Comparison of ENCODE assay signal across 19 cellular contexts in the genomic region with DNA sequence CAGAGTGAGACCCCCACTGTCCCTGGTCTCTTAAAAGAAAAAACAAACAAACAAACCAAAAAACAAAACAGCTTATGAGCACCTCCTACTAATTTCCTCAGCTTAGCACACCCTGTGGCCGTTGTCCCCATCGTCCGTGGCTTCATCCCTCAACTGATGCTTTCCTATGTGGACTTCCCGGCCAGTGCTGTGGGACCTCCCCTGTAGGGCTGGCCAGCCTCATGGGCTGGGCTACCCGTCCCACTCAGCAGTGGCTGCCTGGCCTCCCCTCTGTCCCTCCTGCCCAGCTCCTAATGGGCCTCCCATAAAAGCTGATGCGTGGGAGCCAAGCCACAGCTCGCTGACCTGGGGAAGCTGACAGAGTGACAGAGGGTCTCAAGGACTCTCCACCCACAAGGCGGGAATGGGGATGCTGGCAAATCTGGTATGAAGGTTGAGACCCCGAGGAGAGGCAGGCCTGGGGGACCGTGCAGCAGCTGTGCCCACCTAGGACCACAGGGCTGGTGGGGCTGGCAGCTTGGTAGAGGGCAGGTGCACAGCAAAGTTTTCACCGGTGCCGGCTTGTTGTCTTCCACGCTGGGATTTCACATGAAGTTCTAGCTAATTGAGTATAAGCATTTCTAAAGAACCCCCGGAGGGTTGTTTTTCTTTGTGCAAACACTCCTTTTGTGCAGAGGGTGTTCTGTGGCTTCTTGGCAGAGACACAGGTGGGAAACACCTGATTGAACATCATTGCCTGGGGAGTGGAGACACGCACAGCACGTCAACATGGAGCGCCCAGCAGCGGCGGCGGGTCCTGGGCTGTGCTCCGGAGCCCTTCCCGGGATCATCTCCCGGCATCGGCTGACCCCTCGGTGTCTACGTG. TPM values are rescaled to one million over a fixed set of nuclear protein-coding genes. Genes with fewer than 3 reads are reported as not detected.
DNase-seq lines count a peak whose midpoint lies in the region; ATAC-seq and TF ChIP-seq lines count a peak whose summit lies in the region.
"Had no signal": no experiment of that assay in that cellular context is flagged by ENCODE, and none has a peak within 500 bp of the region (broad histone marks: within the 10 kb centered on the region; RNA-seq: fewer than 3 reads in every experiment).

No MANE protein-coding gene starts in this region.

- H3K27ac Mint-ChIP-seq in activated naive CD4-positive, alpha-beta T cell treated with anti-CD3 and anti-CD28 coated beads, Interleukin-2, amount 10 ng/mL, durations not matched to agents 7 days and 5 days = no peak overlapping the region
- H3K27ac Mint-ChIP-seq in activated naive CD4-positive, alpha-beta T cell treated with anti-CD3 and anti-CD28 coated beads for 36 hours = no peak overlapping the region
- H3K27ac Mint-ChIP-seq in WTC11 = no peak overlapping the region
- H3K27ac Mint-ChIP-seq: CD4-positive, alpha-beta T cell; H9 had no signal

- no peak overlapping the region for H3K4ac ChIP-seq in neuronal stem cell (ENCODE audit: low read length)

- H3K79me1 ChIP-seq in neuronal stem cell (ENCODE audit: low read depth, low read length) = peaks cover 2% of the 10 kb centered on the region

- H4K8ac ChIP-seq in neuronal stem cell (ENCODE audit: low read depth, low read length) = no peak overlapping the region

- no peak overlapping the region for H3K4me2 ChIP-seq in neuronal stem cell (ENCODE audit: insufficient read depth, low read length, poor library complexity, severe bottlenecking)
- H3K4me2 ChIP-seq: PC-9 had no signal

- no peak for TF ChIP-seq CTCF in WTC11 (IDR thresholded peaks at IDR 0.05)
- no peak for TF ChIP-seq CTCF in stomach (IDR thresholded peaks at IDR 0.05)

- H3K9me3 ChIP-seq in neuronal stem cell (replicated peaks in 1 of 2; ENCODE audit: control insufficient read depth in 2 of 2, insufficient read depth in 1 of 2, low read depth in 1 of 2, low read length in 2 of 2) = peaks cover 3% of the 10 kb centered on the region in 2 donors
- peaks cover 0 to 12% (median 4%) of the 10 kb centered on the region in 4 donors for H3K9me3 ChIP-seq in stomach
- H3K9me3 ChIP-seq: SJSA1 had no signal

- no peak for TF ChIP-seq EP300 in stomach (IDR thresholded peaks at IDR 0.05)

- H3K14ac ChIP-seq in neuronal stem cell (ENCODE audit: low read length) = no peak overlapping the region

- H2BK5ac ChIP-seq in neuronal stem cell (ENCODE audit: low read length) = no peak overlapping the region

- H2BK15ac ChIP-seq in neuronal stem cell (ENCODE audit: low read length) = no peak overlapping the region

- H3K4me1 ChIP-seq in neuronal stem cell (ENCODE audit: control insufficient read depth in 2 of 2, insufficient read depth in 1 of 2, low read depth in 1 of 2, low read length in 2 of 2) (peaks cover 0 to 3% of the 10 kb centered on the region in 2 donors), stomach (no peaks in the 10 kb centered on the region)

- no peak overlapping the region for H2AK5ac ChIP-seq in neuronal stem cell (ENCODE audit: low read depth, low read length)

- peaks cover 0 to 3% of the 10 kb centered on the region in 2 donors for H3K36me3 ChIP-seq in neuronal stem cell (replicated peaks in 1 of 2; ENCODE audit: control insufficient read depth in 2 of 2, insufficient read depth in 2 of 2, low read length in 2 of 2)
- peaks cover 0 to 14% (median 9%) of the 10 kb centered on the region in 4 donors for H3K36me3 ChIP-seq in stomach

- no peak for ATAC-seq in WTC11
- no peak for ATAC-seq in HG03196 (IDR thresholded peaks at IDR 0.05; ENCODE audit: unreplicated experiment)
- ATAC-seq in GM21515 (IDR thresholded peaks at IDR 0.05; ENCODE audit: unreplicated experiment) = no peak

- no peak overlapping the region for H2BK12ac ChIP-seq in neuronal stem cell (ENCODE audit: low read length)

- no peak overlapping the region for H2BK120ac ChIP-seq in neuronal stem cell (ENCODE audit: low read depth, low read length)

- peak overlapping the region; percentile 73 for H3K23ac ChIP-seq in neuronal stem cell (ENCODE audit: low read depth, low read length, poor library complexity)

- H3K18ac ChIP-seq in neuronal stem cell (ENCODE audit: low read length) = peak overlapping the region; percentile 8

- no peak overlapping the region for H4K91ac ChIP-seq in neuronal stem cell (ENCODE audit: low read depth, low read length, poor library complexity)

- H3K4me3 Mint-ChIP-seq in activated naive CD4-positive, alpha-beta T cell treated with anti-CD3 and anti-CD28 coated beads, Interleukin-2, amount 10 ng/mL, durations not matched to agents 7 days and 5 days = no peak overlapping the region
- H3K4me3 Mint-ChIP-seq in activated naive CD4-positive, alpha-beta T cell treated with anti-CD3 and anti-CD28 coated beads for 36 hours = no peak overlapping the region
- no peak overlapping the region for H3K4me3 Mint-ChIP-seq in WTC11
- H3K4me3 Mint-ChIP-seq: CD4-positive, alpha-beta T cell; H9 had no signal

- no peak overlapping the region for H3K4me3 ChIP-seq in neuronal stem cell (ENCODE audit: low read length in 2 of 2)
- H3K4me3 ChIP-seq in stomach = no peak overlapping the region
- H3K4me3 ChIP-seq: PC-9, SJSA1 had no signal

- H3K9me3 Mint-ChIP-seq in activated naive CD4-positive, alpha-beta T cell treated with anti-CD3 and anti-CD28 coated beads, Interleukin-2, amount 10 ng/mL, durations not matched to agents 7 days and 5 days = no peaks in the 10 kb centered on the region
- no peaks in the 10 kb centered on the region for H3K9me3 Mint-ChIP-seq in activated naive CD4-positive, alpha-beta T cell treated with anti-CD3 and anti-CD28 coated beads for 36 hours
- no peaks in the 10 kb centered on the region for H3K9me3 Mint-ChIP-seq in WTC11
- H3K9me3 Mint-ChIP-seq: CD4-positive, alpha-beta T cell; H9 had no signal

- no peak overlapping the region for H3K27ac ChIP-seq in neuronal stem cell (replicated peaks; ENCODE audit: low read length)
- no peak overlapping the region for H3K27ac ChIP-seq in stomach
- H3K27ac ChIP-seq: HL-60, PC-9, RWPE1, SJSA1 had no signal

- H3K9ac ChIP-seq in neuronal stem cell (ENCODE audit: low read depth, low read length, poor library complexity) = peak overlapping the region; percentile 40

- TF ChIP-seq POLR2A in stomach (IDR thresholded peaks at IDR 0.05) = no peak

- WGBS in neuronal stem cell (ENCODE audit: extremely low coverage in 2 of 2, insufficient read length in 2 of 2, insufficient replicate concordance in 1 of 2), 2 donors = no CpG with 5 or more reads among the region's 26 CpGs
- WGBS in stomach, 5 donors = 72 to 86% (median 84%) methylated on average over 23 to 26 of the region's 26 CpGs

- DNase-seq in activated naive CD4-positive, alpha-beta T cell treated with anti-CD3 and anti-CD28 coated beads, Interleukin-2, amount 10 ng/mL, durations not matched to agents 7 days and 5 days = peak; percentile 9
- no peak for DNase-seq in activated naive CD4-positive, alpha-beta T cell treated with anti-CD3 and anti-CD28 coated beads for 36 hours
- DNase-seq in NCI-H146 treated with DMSO at 0.1 percent for 48 hours (lab: John Stamatoyannopoulos, UW; ENCODE audit: unreplicated experiment) = peak; percentile 12
- DNase-seq in WTC11 (ENCODE audit: low spot score) = peak; percentile 6
- DNase-seq in neuronal stem cell (ENCODE audit: low spot score) = no peak
- no peak for DNase-seq in stomach
- DNase-seq: CD4-positive, alpha-beta T cell; DMS53; H9; NCI-H1930; NCI-H524; PC-9; SW 1271 had no signal

- no peak overlapping the region for H2AFZ ChIP-seq in neuronal stem cell (ENCODE audit: low read length)
- H2AFZ ChIP-seq: PC-9 had no signal

- H3K27me3 Mint-ChIP-seq in activated naive CD4-positive, alpha-beta T cell treated with anti-CD3 and anti-CD28 coated beads, Interleukin-2, amount 10 ng/mL, durations not matched to agents 7 days and 5 days = peaks cover 36% of the 10 kb centered on the region
- no peaks in the 10 kb centered on the region for H3K27me3 Mint-ChIP-seq in activated naive CD4-positive, alpha-beta T cell treated with anti-CD3 and anti-CD28 coated beads for 36 hours (ENCODE audit: low read depth)
- H3K27me3 Mint-ChIP-seq in WTC11 (ENCODE audit: low read depth) = peaks cover 2% of the 10 kb centered on the region; the same call in 1 of the 2 replicates

- intact Hi-C loops in activated naive CD4-positive, alpha-beta T cell treated with anti-CD3 and anti-CD28 coated beads for 36 hours (cut with micrococcal nuclease) = no loop called here
- intact Hi-C loops in stomach (cut with DNase I; ENCODE audit: low total_unique reads) = no loop called here

- H3K4me1 Mint-ChIP-seq in activated naive CD4-positive, alpha-beta T cell treated with anti-CD3 and anti-CD28 coated beads, Interleukin-2, amount 10 ng/mL, durations not matched to agents 7 days and 5 days = no peaks in the 10 kb centered on the region
- no peaks in the 10 kb centered on the region for H3K4me1 Mint-ChIP-seq in activated naive CD4-positive, alpha-beta T cell treated with anti-CD3 and anti-CD28 coated beads for 36 hours (ENCODE audit: low read depth)
- no peaks in the 10 kb centered on the region for H3K4me1 Mint-ChIP-seq in WTC11

- H3K27me3 ChIP-seq in neuronal stem cell (ENCODE audit: control insufficient read depth in 3 of 3, insufficient read depth in 3 of 3, low read depth in 1 of 3, low read length in 3 of 3) = peaks cover 0 to 12% (median 4%) of the 10 kb centered on the region in 3 experiments
- H3K27me3 ChIP-seq in stomach = peaks cover 0 to 56% (median 3%) of the 10 kb centered on the region in 3 donors
- H3K27me3 ChIP-seq: SJSA1 had no signal

- POLR2A ChIA-PET in WTC11 (lab: Charles Lee) = interaction anchor here (0.5 kb wide), 1 partner anchor 1632 kb away, joined by 5 read pairs; no protein-coding TSS in a partner anchor

- CTCF ChIA-PET in activated naive CD4-positive, alpha-beta T cell treated with anti-CD3 and anti-CD28 coated beads, Interleukin-2, amount 10 ng/mL, durations not matched to agents 7 days and 5 days (lab: Charles Lee) = no interaction called here
- CTCF ChIA-PET in activated naive CD4-positive, alpha-beta T cell treated with anti-CD3 and anti-CD28 coated beads for 36 hours (lab: Charles Lee) = no interaction called here
- CTCF ChIA-PET in WTC11 (lab: Charles Lee) = interaction anchor here (1.0 to 2.6 kb wide), 5 partner anchors 16 to 126 kb away, joined by 3 to 13 read pairs (median 4); a partner anchor contains a TSS

- H3K36me3 Mint-ChIP-seq in activated naive CD4-positive, alpha-beta T cell treated with anti-CD3 and anti-CD28 coated beads, Interleukin-2, amount 10 ng/mL, durations not matched to agents 7 days and 5 days = no peaks in the 10 kb centered on the region
- H3K36me3 Mint-ChIP-seq in activated naive CD4-positive, alpha-beta T cell treated with anti-CD3 and anti-CD28 coated beads for 36 hours (ENCODE audit: low read depth) = no peaks in the 10 kb centered on the region
- no peaks in the 10 kb centered on the region for H3K36me3 Mint-ChIP-seq in WTC11

RNA-seq across cellular contexts. Expression of a gene that starts 23.2 kb away (rescaled TPM):
- not detected for total RNA-seq in activated naive CD4-positive, alpha-beta T cell treated with anti-CD3 and anti-CD28 coated beads for 36 hours
- total RNA-seq in WTC11 (2021) (7.9 to 12.8 TPM (median 9.3 TPM) in 3 replicates), stomach (under 1 TPM in 2 of 5 donors, not detected in 3; 0.43 to 0.73 TPM)
- polyA plus RNA-seq in neuronal stem cell (2013, experiment 1 of 2) = 0.31 TPM
- polyA plus RNA-seq in neuronal stem cell (2013, experiment 2 of 2) = 0.26 TPM
- polyA plus RNA-seq in stomach = 1 to 10 TPM in 1 of 3 donors, under 1 TPM in 1, not detected in 1; 0.62 to 1.1 TPM
- total RNA-seq: CD4-positive, alpha-beta T cell had no signal
- polyA plus RNA-seq: BJ had no signal

Comparison
In these comparisons a context has a peak if more than half of its experiments do, and no peak if none do; other contexts are left out.
1. DNase-seq: peak in activated naive CD4-positive, alpha-beta T cell treated with anti-CD3 and anti-CD28 coated beads, Interleukin-2, amount 10 ng/mL, durations not matched to agents 7 days and 5 days (single experiment), NCI-H146 treated with DMSO at 0.1 percent for 48 hours (single experiment) and WTC11 (single experiment); none in activated naive CD4-positive, alpha-beta T cell treated with anti-CD3 and anti-CD28 coated beads for 36 hours (single experiment), neuronal stem cell (single experiment) and stomach (single experiment).